ENCODE assay signal across 10 cellular contexts in the genomic region with DNA sequence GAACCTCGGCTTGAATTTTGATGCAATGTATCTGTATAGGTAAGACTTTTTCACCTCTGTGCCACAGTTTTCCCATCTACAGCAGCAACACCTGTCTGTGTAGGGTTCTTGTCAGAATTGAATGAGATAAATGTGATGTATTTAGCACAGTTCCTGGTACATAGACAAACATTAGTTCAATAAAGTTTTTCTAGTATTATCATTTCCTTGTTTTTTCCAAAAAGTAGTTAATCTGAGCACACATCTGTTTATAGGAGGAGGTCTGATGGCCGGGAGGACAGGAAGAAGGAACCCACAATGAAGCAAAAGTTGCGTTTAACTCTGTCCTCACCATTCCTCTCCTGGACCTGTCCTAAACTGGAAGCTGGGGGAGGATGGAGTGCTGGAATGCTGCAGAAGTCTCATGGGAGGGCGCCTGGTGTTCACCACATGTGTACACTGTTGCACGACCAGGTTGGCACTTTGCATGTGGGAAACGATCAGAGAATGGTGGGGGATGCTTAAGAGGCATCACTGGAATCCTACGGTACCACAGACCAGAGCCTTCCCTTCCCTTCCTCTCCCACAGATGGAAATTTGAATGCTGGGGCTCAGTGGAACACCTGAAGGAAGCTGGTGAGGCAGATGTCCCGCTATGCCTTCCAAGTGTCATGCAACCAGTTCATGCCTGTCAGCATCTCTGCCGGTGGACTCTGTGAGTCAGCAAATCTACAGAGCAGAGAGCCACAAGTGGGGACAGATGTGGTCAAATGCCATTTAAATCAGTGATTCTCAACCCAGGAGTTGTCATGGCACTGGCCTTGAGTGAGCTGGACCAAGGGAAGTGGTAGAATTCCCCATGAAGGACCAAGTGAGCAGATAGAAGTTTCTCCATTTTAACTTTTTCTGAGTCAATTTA.
A peak's percentile ranks its signal among the peaks of the same experiment; 100 is the strongest.
DNase-seq lines count a peak whose midpoint lies in the region; ATAC-seq and TF ChIP-seq lines count a peak whose summit lies in the region.
"Had no signal": no experiment of that assay in that cellular context is flagged by ENCODE, and none has a peak within 500 bp of the region (broad histone marks: within the 10 kb centered on the region; RNA-seq: fewer than 3 reads in every experiment).

No MANE protein-coding gene starts in this region.

- no peak overlapping the region for H3K4me3 ChIP-seq in BLaER1 treated with 17β-estradiol and CSF1 and Interleukin-3, amounts not matched to agents 10 nM and 100 nM

- peak overlapping the region in 10 of 11 experiments; percentile 11 to 76 (median 51); a peak in 14 of 22 replicates for H3K27ac ChIP-seq in BLaER1 treated with 17β-estradiol and CSF1 and Interleukin-3, amounts not matched to agents 10 nM and 100 nM

- H3K36me3 ChIP-seq in BLaER1 treated with 17β-estradiol and CSF1 and Interleukin-3, amounts not matched to agents 10 nM and 100 nM, result no peaks in the 10 kb centered on the region

- peak overlapping the region; percentile 56 to 81 (median 73) for H3K4me2 ChIP-seq in BLaER1 treated with 17β-estradiol and CSF1 and Interleukin-3, amounts not matched to agents 10 nM and 100 nM

- ATAC-seq in activated B cell treated with CpG ODN at 0.5 μM for 24 hours (ENCODE audit: low read depth), result peak; percentile 49
- no peak for ATAC-seq in GM18498 (IDR thresholded peaks at IDR 0.05; ENCODE audit: unreplicated experiment)
- ATAC-seq in GM18519 (IDR thresholded peaks at IDR 0.05; ENCODE audit: low FRiP score, unreplicated experiment), result no peak
- no peak for ATAC-seq in HG02885 (IDR thresholded peaks at IDR 0.05; ENCODE audit: poor library complexity, unreplicated experiment)

- H3K9me3 Mint-ChIP-seq in activated B cell treated with CpG ODN at 0.5 μM for 24 hours, result no peaks in the 10 kb centered on the region

- POLR2A ChIA-PET in activated B cell treated with CpG ODN at 0.5 μM for 24 hours (lab: Charles Lee), result interaction anchor here (1.0 to 1.6 kb wide), 2 partner anchors 15 to 396 kb away, joined by 7 to 9 read pairs; no protein-coding TSS in a partner anchor

- in situ Hi-C loops in KBM-7 (cut with MboI; ENCODE audit: low pct_unique_long_range_greater_than_20kb, low sequenced_read_pairs), result no loop called here

- intact Hi-C loops in activated B cell treated with CpG ODN at 0.5 μM for 24 hours (cut with micrococcal nuclease), result no loop called here

- H3K9me3 ChIP-seq in BLaER1 treated with 17β-estradiol and CSF1 and Interleukin-3, amounts not matched to agents 10 nM and 100 nM (replicated peaks in 1 of 11), result peaks cover 0 to 15% (median 0%) of the 10 kb centered on the region in 11 experiments; a peak in 3 of 22 replicates

- no peaks in the 10 kb centered on the region for H3K27me3 ChIP-seq in BLaER1 treated with 17β-estradiol and CSF1 and Interleukin-3, amounts not matched to agents 10 nM and 100 nM

- H3K4me1 ChIP-seq in BLaER1 treated with 17β-estradiol and CSF1 and Interleukin-3, amounts not matched to agents 10 nM and 100 nM, result peaks cover 35 to 53% (median 47%) of the 10 kb centered on the region in 10 experiments

- no peak overlapping the region for H3K4me3 Mint-ChIP-seq in activated B cell treated with CpG ODN at 0.5 μM for 24 hours

- no peak overlapping the region; a peak in 1 of 22 replicates for H3K9ac ChIP-seq in BLaER1 treated with 17β-estradiol and CSF1 and Interleukin-3, amounts not matched to agents 10 nM and 100 nM

- CTCF ChIA-PET in activated B cell treated with CpG ODN at 0.5 μM for 24 hours (lab: Charles Lee), result interaction anchor here (1.4 kb wide), 1 partner anchor 273 kb away, joined by 3 read pairs; no protein-coding TSS in a partner anchor

- no peaks in the 10 kb centered on the region for H4K20me1 ChIP-seq in BLaER1 treated with 17β-estradiol and CSF1 and Interleukin-3, amounts not matched to agents 10 nM and 100 nM

- no peak for TF ChIP-seq CTCF in activated B cell treated with CpG ODN at 0.5 μM for 24 hours (IDR thresholded peaks at IDR 0.05)

- peaks cover 31% of the 10 kb centered on the region for H3K4me1 Mint-ChIP-seq in activated B cell treated with CpG ODN at 0.5 μM for 24 hours

- peak; percentile 58 for DNase-seq in KBM-7
- DNase-seq in activated B cell treated with CpG ODN at 0.5 μM for 24 hours, result no peak
- peak; percentile 72 for DNase-seq in myocyte (ENCODE audit: low read depth)
- no peak for DNase-seq in 8988T
- DNase-seq: NCI-H1436, retina had no signal

- H3K36me3 Mint-ChIP-seq in activated B cell treated with CpG ODN at 0.5 μM for 24 hours (ENCODE audit: low read depth), result no peaks in the 10 kb centered on the region

- H3K27ac Mint-ChIP-seq in activated B cell treated with CpG ODN at 0.5 μM for 24 hours, result peak overlapping the region; percentile 6

- no peaks in the 10 kb centered on the region for H3K27me3 Mint-ChIP-seq in activated B cell treated with CpG ODN at 0.5 μM for 24 hours

Comparison
In these comparisons a context has a peak if more than half of its experiments do, and no peak if none do; other contexts are left out.
1. DNase-seq: peak in KBM-7 (single experiment) and myocyte (single experiment); none in activated B cell treated with CpG ODN at 0.5 μM for 24 hours (single experiment) and 8988T (single experiment).